In genomic region chr18:49041677-49042570, GRCh38 we compare ENCODE assay signal across 8 cellular contexts.
DNase-seq lines count a peak whose midpoint lies in the region; ATAC-seq and TF ChIP-seq lines count a peak whose summit lies in the region.

No MANE protein-coding gene starts in this region.

- no peaks in the 10 kb centered on the region for H3K4me1 ChIP-seq in foreskin keratinocyte

- no peaks in the 10 kb centered on the region for H3K27me3 ChIP-seq in foreskin keratinocyte

- no peak overlapping the region for H3K27ac ChIP-seq in foreskin keratinocyte

- DNase-seq in NCI-H524 (lab: John Stamatoyannopoulos, UW), result peak; percentile 8 to 32
- no peak for DNase-seq in NCI-H524 treated with DMSO at 0.1 percent for 48 hours (lab: John Stamatoyannopoulos, UW)
- peak; percentile 76 for DNase-seq in NAMALWA (ENCODE audit: low spot score)
- DNase-seq in activated CD8-positive, alpha-beta memory T cell treated with anti-CD3 and anti-CD28 coated beads for 24 hours, result peak; percentile 65
- peak in 1 of 2 donors; percentile 44 for DNase-seq in foreskin keratinocyte
- DNase-seq in putamen (ENCODE audit: low spot score), result peak; percentile 18

- peak; percentile 76 for TF ChIP-seq CTCF in foreskin keratinocyte (conservative IDR thresholded peaks at IDR 0.05)

- peak; percentile 60 for ATAC-seq in foreskin keratinocyte
- ATAC-seq in HG03135 (IDR thresholded peaks at IDR 0.05; ENCODE audit: unreplicated experiment), result no peak
- no peak for ATAC-seq in GM21390 (IDR thresholded peaks at IDR 0.05; ENCODE audit: unreplicated experiment)
